ENCODE assay signal across 18 cellular contexts in genomic region chr1:205420938-205421337, GRCh38. TPM values are rescaled to one million over a fixed set of nuclear protein-coding genes. Genes with fewer than 3 reads are reported as not detected.
"Had no signal": no experiment of that assay in that cellular context is flagged by ENCODE, and none has a peak within 500 bp of the region (broad histone marks: within the 10 kb centered on the region; RNA-seq: fewer than 3 reads in every experiment).

No MANE protein-coding gene starts in this region.

- H3K4me2 ChIP-seq: smooth muscle cell had no signal

- DNase-seq: effector memory CD8-positive, alpha-beta T cell; esophagus squamous epithelium; foreskin fibroblast; hypothalamus; islet precursor cell; left lung; mesenchymal stem cell; midbrain; naive B cell; retina; stimulated activated CD4-positive, alpha-beta T cell treated with anti-CD3 and anti-CD28 coated beads, Interleukin-2, amount 100 ng/mL, for 48 hours; stimulated activated naive CD4-positive, alpha-beta T cell treated with Interleukin-2 at 50 U/mL for 16 hours; trophoblast cell had no signal

- H3K9me3 ChIP-seq: esophagus squamous epithelium, left lung, prostate gland had no signal

- H3K4me3 ChIP-seq: esophagus squamous epithelium, left lung, lung, prostate gland, smooth muscle cell had no signal

- H3K4me1 ChIP-seq: left lung, parathyroid adenoma, prostate gland had no signal

- ATAC-seq: effector memory CD8-positive, alpha-beta T cell had no signal

- H3K9ac ChIP-seq: parathyroid adenoma had no signal

- H3K79me2 ChIP-seq: parathyroid adenoma had no signal

- H2AFZ ChIP-seq: parathyroid adenoma had no signal

- H3K27ac ChIP-seq: esophagus squamous epithelium, left lung, parathyroid adenoma, prostate gland had no signal

- H3K36me3 ChIP-seq: esophagus squamous epithelium, left lung, prostate gland had no signal

RNA-seq across cellular contexts. Expression of gene LEMD1, which starts 0.9 kb away (rescaled TPM):
- total RNA-seq: urinary bladder had no signal
- polyA plus RNA-seq: urinary bladder had no signal

RNA-seq across cellular contexts. Expression of gene BLACAT1, which starts 34.9 kb away (rescaled TPM):
- total RNA-seq: urinary bladder had no signal
